ENCODE assay signal across 1 cellular context in the genomic region with DNA sequence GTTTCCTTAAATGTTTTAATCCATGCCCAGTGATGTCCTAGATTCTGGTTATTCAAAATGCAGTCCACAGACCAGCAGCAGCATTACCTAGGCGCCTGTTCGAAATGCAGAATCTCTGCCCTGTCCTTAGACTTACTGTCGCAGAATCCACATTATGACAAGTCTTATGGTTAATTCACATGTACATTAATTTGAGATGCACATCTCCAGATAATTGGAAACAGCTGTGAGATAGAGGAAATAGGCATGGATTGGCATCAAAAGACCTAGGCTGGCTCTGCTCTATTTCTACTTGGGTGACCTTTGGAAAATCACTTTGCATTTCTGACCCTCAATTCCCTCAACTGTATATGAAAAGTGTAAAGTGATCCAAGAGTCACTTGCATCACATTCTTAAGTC.
TF ChIP-seq lines count a peak whose summit lies in the region.

No MANE protein-coding gene starts in this region.

TF ChIP-seq in SK-N-SH, 30 proteins besides CTCF, POLR2A, EP300 and RAD21 (continued from another document):
- no peak for TF ChIP-seq IRF3 (IDR thresholded peaks at IDR 0.05; ENCODE audit: low read depth, low read length)
- no peak for TF ChIP-seq RXRA (IDR thresholded peaks at IDR 0.05; ENCODE audit: borderline replicate concordance, low read depth)
- TF ChIP-seq GATA2 (CRISPR knock-in tag; IDR thresholded peaks at IDR 0.05), result peak; percentile 97
- TF ChIP-seq YY1 (IDR thresholded peaks at IDR 0.05; ENCODE audit: low read depth), result no peak
- peak; percentile 74; the same call in 1 of the 2 replicates for TF ChIP-seq TEAD4 (IDR thresholded peaks at IDR 0.05; ENCODE audit: borderline replicate concordance, insufficient read depth)
- TF ChIP-seq, protein P1, sequence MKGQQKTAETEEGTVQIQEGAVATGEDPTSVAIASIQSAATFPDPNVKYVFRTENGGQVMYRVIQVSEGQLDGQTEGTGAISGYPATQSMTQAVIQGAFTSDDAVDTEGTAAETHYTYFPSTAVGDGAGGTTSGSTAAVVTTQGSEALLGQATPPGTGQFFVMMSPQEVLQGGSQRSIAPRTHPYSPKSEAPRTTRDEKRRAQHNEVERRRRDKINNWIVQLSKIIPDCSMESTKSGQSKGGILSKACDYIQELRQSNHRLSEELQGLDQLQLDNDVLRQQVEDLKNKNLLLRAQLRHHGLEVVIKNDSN (IDR thresholded peaks at IDR 0.05; ENCODE audit: borderline replicate concordance, low read depth), result no peak
- TF ChIP-seq, protein P2, sequence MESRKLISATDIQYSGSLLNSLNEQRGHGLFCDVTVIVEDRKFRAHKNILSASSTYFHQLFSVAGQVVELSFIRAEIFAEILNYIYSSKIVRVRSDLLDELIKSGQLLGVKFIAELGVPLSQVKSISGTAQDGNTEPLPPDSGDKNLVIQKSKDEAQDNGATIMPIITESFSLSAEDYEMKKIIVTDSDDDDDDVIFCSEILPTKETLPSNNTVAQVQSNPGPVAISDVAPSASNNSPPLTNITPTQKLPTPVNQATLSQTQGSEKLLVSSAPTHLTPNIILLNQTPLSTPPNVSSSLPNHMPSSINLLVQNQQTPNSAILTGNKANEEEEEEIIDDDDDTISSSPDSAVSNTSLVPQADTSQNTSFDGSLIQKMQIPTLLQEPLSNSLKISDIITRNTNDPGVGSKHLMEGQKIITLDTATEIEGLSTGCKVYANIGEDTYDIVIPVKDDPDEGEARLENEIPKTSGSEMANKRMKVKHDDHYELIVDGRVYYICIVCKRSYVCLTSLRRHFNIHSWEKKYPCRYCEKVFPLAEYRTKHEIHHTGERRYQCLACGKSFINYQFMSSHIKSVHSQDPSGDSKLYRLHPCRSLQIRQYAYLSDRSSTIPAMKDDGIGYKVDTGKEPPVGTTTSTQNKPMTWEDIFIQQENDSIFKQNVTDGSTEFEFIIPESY (IDR thresholded peaks at IDR 0.05; ENCODE audit: borderline replicate concordance, low read depth), result no peak
- no peak for TF ChIP-seq MEF2A (IDR thresholded peaks at IDR 0.05; ENCODE audit: borderline replicate concordance, low read depth)
- no peak for TF ChIP-seq FOXM1 (IDR thresholded peaks at IDR 0.05; ENCODE audit: low read depth)
- no peak for TF ChIP-seq USF2 (IDR thresholded peaks at IDR 0.05; ENCODE audit: borderline replicate concordance, low read depth, low read length)
- TF ChIP-seq ELF1 (IDR thresholded peaks at IDR 0.05), result no peak
- TF ChIP-seq MAX (IDR thresholded peaks at IDR 0.05; ENCODE audit: low read depth), result no peak
- 0 out of 2 replicates have a peak, but pooled peaks have one; percentile 25 for TF ChIP-seq JUND (IDR thresholded peaks at IDR 0.05)
- TF ChIP-seq SMC3 (IDR thresholded peaks at IDR 0.05; ENCODE audit: low read depth, low read length), result peak; percentile 9; the same call in 1 of the 2 replicates
- TF ChIP-seq EZH2phosphoT487 (IDR thresholded peaks at IDR 0.05; ENCODE audit: borderline replicate concordance, low read depth), result no peak
